3 cellular contexts compared by ENCODE assay signal in the genomic region with DNA sequence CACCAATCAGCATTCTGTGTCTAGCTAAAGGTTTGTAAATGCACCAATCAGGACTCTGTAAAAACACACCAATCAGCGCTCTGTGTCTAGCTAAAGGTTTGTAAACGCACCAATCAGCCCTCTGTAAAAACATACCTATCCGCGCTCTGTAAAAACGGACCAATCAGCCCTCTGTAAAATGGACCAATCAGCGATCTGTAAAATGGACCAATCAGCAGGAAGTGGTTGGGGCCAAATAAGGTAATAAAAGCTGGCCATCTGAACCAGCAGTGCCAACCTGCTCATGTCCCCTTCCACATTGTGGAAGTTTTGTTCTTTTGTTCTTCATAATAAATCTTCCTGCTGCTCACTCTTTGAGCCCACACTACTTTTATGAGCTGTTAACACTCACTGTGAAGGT. TPM values are rescaled to one million over a fixed set of nuclear protein-coding genes. Genes with fewer than 3 reads are reported as not detected.
"Had no signal": no experiment of that assay in that cellular context is flagged by ENCODE, and none has a peak within 500 bp of the region (broad histone marks: within the 10 kb centered on the region; RNA-seq: fewer than 3 reads in every experiment).

No MANE protein-coding gene starts in this region.

RNA-seq across cellular contexts. Expression of a gene that starts 33.2 kb away (rescaled TPM):
- total RNA-seq: GM23248, HT-29, IMR-90 had no signal
- polyA plus RNA-seq: GM23248, IMR-90 had no signal

RNA-seq across cellular contexts. Expression of a gene that starts 43.5 kb away (rescaled TPM):
- total RNA-seq: GM23248, IMR-90 had no signal
- polyA plus RNA-seq: GM23248, IMR-90 had no signal

RNA-seq across cellular contexts. Expression of a gene that starts 53.6 kb away (rescaled TPM):
- total RNA-seq: GM23248, HT-29, IMR-90 had no signal
- polyA plus RNA-seq: GM23248, IMR-90 had no signal
